16 cellular contexts compared by ENCODE assay signal in genomic region chr6:99609839-99610489, GRCh38. TPM values are rescaled to one million over a fixed set of nuclear protein-coding genes. Genes with fewer than 3 reads are reported as not detected.
A peak's percentile ranks its signal among the peaks of the same experiment; 100 is the strongest.
DNase-seq lines count a peak whose midpoint lies in the region; ATAC-seq, FAIRE-seq and TF ChIP-seq lines count a peak whose summit lies in the region.
"Had no signal": no experiment of that assay in that cellular context is flagged by ENCODE, and none has a peak within 500 bp of the region (broad histone marks: within the 10 kb centered on the region; RNA-seq: fewer than 3 reads in every experiment).

No MANE protein-coding gene starts in this region.

- H3K36me3 Mint-ChIP-seq in GM23338 (ENCODE audit: low read depth): no peaks in the 10 kb centered on the region
- H3K36me3 Mint-ChIP-seq in T-helper 17 cell (ENCODE audit: low read depth): no peaks in the 10 kb centered on the region
- H3K36me3 Mint-ChIP-seq in stimulated activated effector memory CD8-positive, alpha-beta T cell treated with anti-CD3 and anti-CD28 coated beads, Interleukin-12 subunit alpha, Interleukin-12 subunit beta, amount 100 ng/mL, for 72 hours: peaks cover 4% of the 10 kb centered on the region
- peaks cover 7% of the 10 kb centered on the region for H3K36me3 Mint-ChIP-seq in activated CD8-positive, alpha-beta T cell treated with anti-CD3 and anti-CD28 coated beads, Interleukin-2, amount 10 ng/mL, durations not matched to agents 7 days and 5 days (ENCODE audit: low read depth)
- H3K36me3 Mint-ChIP-seq: CD8-positive, alpha-beta T cell had no signal

- TF ChIP-seq EP300 in HepG2 (IDR thresholded peaks at IDR 0.05; ENCODE audit: low read depth in 2 of 2, low read length in 2 of 2) (no peak), HepG2 (CRISPR knock-in tag; IDR thresholded peaks at IDR 0.05; ENCODE audit: borderline replicate concordance) (no peak)

- intact Hi-C loops in HepG2 (cut with micrococcal nuclease; ENCODE audit: unreplicated experiment) (no loop called here), right lobe of liver (cut with DNase I) (no loop called here)

- H3K4me3 ChIP-seq in HepG2 (replicated peaks in 1 of 3; ENCODE audit: insufficient read depth in 1 of 3, low read depth in 2 of 3, low read length in 3 of 3) (no peak overlapping the region), right lobe of liver (no peak overlapping the region), GM23338 (no peak overlapping the region)

- H3K27ac Mint-ChIP-seq in GM23338 (no peak overlapping the region), T-helper 17 cell (no peak overlapping the region)
- H3K27ac Mint-ChIP-seq in stimulated activated effector memory CD8-positive, alpha-beta T cell treated with anti-CD3 and anti-CD28 coated beads, Interleukin-12 subunit alpha, Interleukin-12 subunit beta, amount 100 ng/mL, for 72 hours: no peak overlapping the region
- no peak overlapping the region for H3K27ac Mint-ChIP-seq in activated CD8-positive, alpha-beta T cell treated with anti-CD3 and anti-CD28 coated beads, Interleukin-2, amount 10 ng/mL, durations not matched to agents 7 days and 5 days
- H3K27ac Mint-ChIP-seq: CD8-positive, alpha-beta T cell had no signal

- H3K9me3 ChIP-seq in HepG2 (ENCODE audit: low read length) (no peaks in the 10 kb centered on the region), right lobe of liver (no peaks in the 10 kb centered on the region), T-helper 17 cell (ENCODE audit: control insufficient read depth, low read length, poor library complexity, severe bottlenecking) (peaks cover 17% of the 10 kb centered on the region)

- no peak for TF ChIP-seq RAD21 in HepG2 (CRISPR knock-in tag; IDR thresholded peaks at IDR 0.05)

- H2AFZ ChIP-seq in HepG2 (ENCODE audit: low read length): no peak overlapping the region
- H2AFZ ChIP-seq in GM23338: no peak overlapping the region

- POLR2A ChIA-PET in HepG2 (lab: Yijun Ruan, JAX): no interaction called here
- POLR2A ChIA-PET in activated CD8-positive, alpha-beta T cell treated with anti-CD3 and anti-CD28 coated beads, Interleukin-2, amount 10 ng/mL, durations not matched to agents 7 days and 5 days (lab: Charles Lee): no interaction called here

- H3K27ac ChIP-seq in HepG2 (ENCODE audit: extremely low read length, insufficient read depth, low read length) (no peak overlapping the region), right lobe of liver (no peak overlapping the region), GM23338 (ENCODE audit: low read depth) (no peak overlapping the region)

- H3K79me2 ChIP-seq in HepG2 (ENCODE audit: insufficient read depth, low read length): no peaks in the 10 kb centered on the region
- H3K79me2 ChIP-seq in GM23338 (replicated peaks; ENCODE audit: insufficient read depth): no peaks in the 10 kb centered on the region

- CTCF ChIA-PET in HepG2 (lab: Yijun Ruan, JAX; ENCODE audit: low intra/inter-chr PET ratio, low total read pairs): no interaction called here
- CTCF ChIA-PET in activated CD8-positive, alpha-beta T cell treated with anti-CD3 and anti-CD28 coated beads, Interleukin-2, amount 10 ng/mL, durations not matched to agents 7 days and 5 days (lab: Charles Lee): interaction anchor here (2.3 to 2.9 kb wide), 2 partner anchors 8 to 21 kb away, joined by 10 to 15 read pairs; no protein-coding TSS in a partner anchor

- in situ Hi-C loops in HepG2 (cut with HindIII; ENCODE audit: extremely low pct_ligation_motif_present, low pct_unique_long_range_greater_than_20kb): no loop called here

- H3K9me3 Mint-ChIP-seq in GM23338: peaks cover 3% of the 10 kb centered on the region; the same call in 1 of the 3 replicates
- no peaks in the 10 kb centered on the region for H3K9me3 Mint-ChIP-seq in stimulated activated effector memory CD8-positive, alpha-beta T cell treated with anti-CD3 and anti-CD28 coated beads, Interleukin-12 subunit alpha, Interleukin-12 subunit beta, amount 100 ng/mL, for 72 hours
- no peaks in the 10 kb centered on the region for H3K9me3 Mint-ChIP-seq in activated CD8-positive, alpha-beta T cell treated with anti-CD3 and anti-CD28 coated beads, Interleukin-2, amount 10 ng/mL, durations not matched to agents 7 days and 5 days (ENCODE audit: insufficient read depth)

- H3K4me1 ChIP-seq in HepG2 (ENCODE audit: insufficient read depth, low read length): peaks cover 8% of the 10 kb centered on the region; the same call in 1 of the 2 replicates
- peaks cover 0 to 20% (median 2%) of the 10 kb centered on the region in 4 donors for H3K4me1 ChIP-seq in right lobe of liver
- peaks cover 70% of the 10 kb centered on the region for H3K4me1 ChIP-seq in GM23338 (ENCODE audit: insufficient read depth)

- TF ChIP-seq POLR2A in HepG2 (IDR thresholded peaks at IDR 0.05; ENCODE audit: insufficient read depth in 1 of 2, low read depth in 2 of 2, low read length in 2 of 2): no peak
- TF ChIP-seq POLR2A in right lobe of liver (IDR thresholded peaks at IDR 0.05): no peak

- BruUV-seq in HepG2 (replicated peaks; lab: Mats Ljungman, UMichigan): no TSS peak

- H3K36me3 ChIP-seq in HepG2 (replicated peaks in 1 of 2; ENCODE audit: control insufficient read depth in 1 of 2, insufficient read depth in 2 of 2, low read length in 2 of 2) (no peaks in the 10 kb centered on the region), right lobe of liver (no peaks in the 10 kb centered on the region), GM23338 (ENCODE audit: insufficient read depth) (no peaks in the 10 kb centered on the region)

- H4K20me1 ChIP-seq in HepG2 (ENCODE audit: insufficient read depth, low read length) (no peaks in the 10 kb centered on the region), GM23338 (replicated peaks; ENCODE audit: insufficient read depth) (peaks cover 39% of the 10 kb centered on the region)

- H3K9ac ChIP-seq in HepG2 (ENCODE audit: insufficient read depth, low read depth, low read length): no peak overlapping the region

- WGBS in HepG2 (ENCODE audit: low lambda C conversion rate): 6% methylated on average over 2 of the region's 2 CpGs
- WGBS in right lobe of liver (ENCODE audit: insufficient coverage, low coverage, low lambda C conversion rate, missing lambda C conversion rate): 0% methylated on average over 2 of the region's 2 CpGs

- H3K4me2 ChIP-seq in HepG2 (ENCODE audit: low read depth, low read length): no peak overlapping the region
- H3K4me2 ChIP-seq in GM23338: peak overlapping the region; percentile 72

- DNase-seq in HepG2 (ENCODE audit: low spot score) (no peak), right lobe of liver (no peak), GM23338 (ENCODE audit: low spot score) (no peak), T-helper 17 cell (no peak)
- no peak for DNase-seq in stimulated activated effector memory CD8-positive, alpha-beta T cell treated with anti-CD3 and anti-CD28 coated beads, Interleukin-12 subunit alpha, Interleukin-12 subunit beta, amount 100 ng/mL, for 72 hours (ENCODE audit: low spot score in 2 of 2)
- DNase-seq in activated CD8-positive, alpha-beta T cell treated with anti-CD3 and anti-CD28 coated beads, Interleukin-2, amount 10 ng/mL, durations not matched to agents 7 days and 5 days: no peak
- DNase-seq: ACHN; CD8-positive, alpha-beta T cell; NCI-H1048; NCI-H146; NCI-H2227 treated with DMSO at 0.1 percent for 48 hours; NCI-H524 treated with DMSO at 0.1 percent for 48 hours; NK-92 treated with Interleukin-12 subunit alpha and Interleukin-12 subunit beta, amount 100 ng/mL, for 24 hours; T-helper 2 cell had no signal

- no peak overlapping the region for H3K4me3 Mint-ChIP-seq in GM23338
- peak overlapping the region; percentile 41 for H3K4me3 Mint-ChIP-seq in T-helper 17 cell
- peak overlapping the region; percentile 24 for H3K4me3 Mint-ChIP-seq in stimulated activated effector memory CD8-positive, alpha-beta T cell treated with anti-CD3 and anti-CD28 coated beads, Interleukin-12 subunit alpha, Interleukin-12 subunit beta, amount 100 ng/mL, for 72 hours
- H3K4me3 Mint-ChIP-seq in activated CD8-positive, alpha-beta T cell treated with anti-CD3 and anti-CD28 coated beads, Interleukin-2, amount 10 ng/mL, durations not matched to agents 7 days and 5 days: no peak overlapping the region
- H3K4me3 Mint-ChIP-seq: CD8-positive, alpha-beta T cell had no signal

- FAIRE-seq in HepG2 (lab: Jason Lieb, UNC): no peak

- H3K9me2 ChIP-seq in GM23338 (ENCODE audit: insufficient read depth): no peaks in the 10 kb centered on the region

- H3K4me1 Mint-ChIP-seq in GM23338: peaks cover 56% of the 10 kb centered on the region
- H3K4me1 Mint-ChIP-seq in T-helper 17 cell: peaks cover 22% of the 10 kb centered on the region
- peaks cover 52% of the 10 kb centered on the region for H3K4me1 Mint-ChIP-seq in stimulated activated effector memory CD8-positive, alpha-beta T cell treated with anti-CD3 and anti-CD28 coated beads, Interleukin-12 subunit alpha, Interleukin-12 subunit beta, amount 100 ng/mL, for 72 hours
- peaks cover 34% of the 10 kb centered on the region for H3K4me1 Mint-ChIP-seq in activated CD8-positive, alpha-beta T cell treated with anti-CD3 and anti-CD28 coated beads, Interleukin-2, amount 10 ng/mL, durations not matched to agents 7 days and 5 days (ENCODE audit: low read depth)

- H3K27me3 ChIP-seq in HepG2 (ENCODE audit: control insufficient read depth in 1 of 2, insufficient read depth in 2 of 2, low read length in 2 of 2) (peaks cover 12 to 56% of the 10 kb centered on the region in 2 experiments; a peak in 4 of 5 replicates), right lobe of liver (peaks cover 15 to 54% of the 10 kb centered on the region in 2 donors), GM23338 (ENCODE audit: insufficient read depth) (peaks cover 99% of the 10 kb centered on the region)

- H3F3A ChIP-seq in GM23338 (replicated peaks; ENCODE audit: low read depth): peaks cover 42% of the 10 kb centered on the region

- H3K27me3 Mint-ChIP-seq in GM23338 (ENCODE audit: insufficient read depth, low read depth, poor library complexity) (peaks cover 97% of the 10 kb centered on the region), T-helper 17 cell (peaks cover 84% of the 10 kb centered on the region)
- peaks cover 76% of the 10 kb centered on the region for H3K27me3 Mint-ChIP-seq in activated CD8-positive, alpha-beta T cell treated with anti-CD3 and anti-CD28 coated beads, Interleukin-2, amount 10 ng/mL, durations not matched to agents 7 days and 5 days (ENCODE audit: low read depth)

- ATAC-seq in HepG2 (no peak), right lobe of liver (no peak), GM23338 (no peak), T-helper 17 cell (no peak), HG03521 (IDR thresholded peaks at IDR 0.05; ENCODE audit: unreplicated experiment) (no peak), HG02798 (IDR thresholded peaks at IDR 0.05; ENCODE audit: poor library complexity, unreplicated experiment) (no peak)
- no peak for ATAC-seq in stimulated activated effector memory CD8-positive, alpha-beta T cell treated with anti-CD3 and anti-CD28 coated beads, Interleukin-12 subunit alpha, Interleukin-12 subunit beta, amount 100 ng/mL, for 72 hours
- no peak for ATAC-seq in activated CD8-positive, alpha-beta T cell treated with anti-CD3 and anti-CD28 coated beads, Interleukin-2, amount 10 ng/mL, durations not matched to agents 7 days and 5 days
- ATAC-seq: CD8-positive, alpha-beta T cell had no signal

- TF ChIP-seq CTCF in HepG2 (CRISPR knock-in tag; IDR thresholded peaks at IDR 0.05): no peak
- TF ChIP-seq CTCF in right lobe of liver (IDR thresholded peaks at IDR 0.05): no peak
- TF ChIP-seq CTCF in GM23338 (conservative IDR thresholded peaks at IDR 0.05; ENCODE audit: low read depth in 2 of 2): no peak

RNA-seq across cellular contexts. Expression of gene PRDM13, which starts 3.3 kb away (rescaled TPM):
- total RNA-seq in HepG2 (2016; rRNA removed; fragmentation: Illumina TruSeq; extraction: Trizol) (not detected in 2 replicates), right lobe of liver (not detected), T-helper 17 cell (not detected)
- not detected in 2 replicates for total RNA-seq in HepG2 (2016; cell fraction: cytosol; rRNA removed; fragmentation: Illumina TruSeq; extraction: Trizol; ENCODE audit: low read depth)
- total RNA-seq in HepG2 (2016; cell fraction: insoluble cytoplasmic fraction; rRNA removed; fragmentation: Illumina TruSeq; extraction: Trizol): not detected in 2 replicates
- not detected in 2 replicates for total RNA-seq in HepG2 (2016; cell fraction: membrane; rRNA removed; fragmentation: Illumina TruSeq; extraction: Trizol)
- total RNA-seq in HepG2 (2016; cell fraction: nucleus; rRNA removed; fragmentation: Illumina TruSeq; extraction: Trizol): not detected in 2 replicates
- polyA plus RNA-seq in HepG2 (2011; rRNA removed) (not detected in 2 replicates), GM23338 (2016; fragmentation: Nextera tagmentation; extraction: Ambion mirVana) (0.08 TPM in 1 of 2 replicates, not detected in the other)
- polyA plus RNA-seq in HepG2 (2011; cell fraction: cytosol; rRNA removed): not detected in 2 replicates
- not detected in 2 replicates for polyA plus RNA-seq in HepG2 (2011; cell fraction: nucleus; rRNA removed)
- polyA plus RNA-seq in HepG2 (2012): not detected in 2 replicates
- not detected in 2 replicates for polyA plus RNA-seq in HepG2 (2016; cell fraction: cytosol; fragmentation: Illumina TruSeq; extraction: Trizol; ENCODE audit: low read depth)
- not detected in 2 replicates for polyA plus RNA-seq in HepG2 (2016; cell fraction: insoluble cytoplasmic fraction; fragmentation: Illumina TruSeq; extraction: Trizol; ENCODE audit: low read depth)
- not detected in 2 replicates for polyA plus RNA-seq in HepG2 (2016; cell fraction: membrane; fragmentation: Illumina TruSeq; extraction: Trizol; ENCODE audit: low read depth)
- polyA plus RNA-seq in HepG2 (2016; cell fraction: nucleus; fragmentation: Illumina TruSeq; extraction: Trizol; ENCODE audit: insufficient read depth, low read depth): not detected in 2 replicates
- not detected in 2 replicates for polyA minus RNA-seq in HepG2 (2011; rRNA and poly(A)+ RNA removed; ENCODE audit: low replicate concordance)
- not detected in 2 replicates for polyA minus RNA-seq in HepG2 (2011; cell fraction: cytosol; rRNA and poly(A)+ RNA removed)
- not detected in 2 replicates for polyA minus RNA-seq in HepG2 (2011; cell fraction: nucleus; rRNA and poly(A)+ RNA removed)
- 0.10 and 0.27 TPM in 2 replicates for total RNA-seq in GM23338 (2014; rRNA removed; shearing (Covaris generic))
- not detected for total RNA-seq in activated CD8-positive, alpha-beta T cell treated with anti-CD3 and anti-CD28 coated beads, Interleukin-2, amount 10 ng/mL, durations not matched to agents 7 days and 5 days
- total RNA-seq: CD8-positive, alpha-beta T cell had no signal

RNA-seq across cellular contexts. Expression of gene CCNC, which starts 41.5 kb away (rescaled TPM):
- total RNA-seq in HepG2 (2016; rRNA removed; fragmentation: Illumina TruSeq; extraction: Trizol): 141 and 193 TPM in 2 replicates
- 24.4 and 26.9 TPM in 2 replicates for total RNA-seq in HepG2 (2016; cell fraction: cytosol; rRNA removed; fragmentation: Illumina TruSeq; extraction: Trizol; ENCODE audit: low read depth)
- 140 and 194 TPM in 2 replicates for total RNA-seq in HepG2 (2016; cell fraction: insoluble cytoplasmic fraction; rRNA removed; fragmentation: Illumina TruSeq; extraction: Trizol)
- total RNA-seq in HepG2 (2016; cell fraction: membrane; rRNA removed; fragmentation: Illumina TruSeq; extraction: Trizol): 89.1 and 99.1 TPM in 2 replicates
- 88.9 and 101 TPM in 2 replicates for total RNA-seq in HepG2 (2016; cell fraction: nucleus; rRNA removed; fragmentation: Illumina TruSeq; extraction: Trizol)
- 53.4 and 69.6 TPM in 2 replicates for polyA plus RNA-seq in HepG2 (2011; rRNA removed)
- 22.1 and 38.1 TPM in 2 replicates for polyA plus RNA-seq in HepG2 (2011; cell fraction: cytosol; rRNA removed)
- polyA plus RNA-seq in HepG2 (2011; cell fraction: nucleus; rRNA removed): 17.7 and 42.9 TPM in 2 replicates
- 56.6 and 63.3 TPM in 2 replicates for polyA plus RNA-seq in HepG2 (2012)
- 20.7 and 21.4 TPM in 2 replicates for polyA plus RNA-seq in HepG2 (2016; cell fraction: cytosol; fragmentation: Illumina TruSeq; extraction: Trizol; ENCODE audit: low read depth)
- 149 and 172 TPM in 2 replicates for polyA plus RNA-seq in HepG2 (2016; cell fraction: insoluble cytoplasmic fraction; fragmentation: Illumina TruSeq; extraction: Trizol; ENCODE audit: low read depth)
- 63.5 and 64.0 TPM in 2 replicates for polyA plus RNA-seq in HepG2 (2016; cell fraction: membrane; fragmentation: Illumina TruSeq; extraction: Trizol; ENCODE audit: low read depth)
- 118 TPM in 2 replicates for polyA plus RNA-seq in HepG2 (2016; cell fraction: nucleus; fragmentation: Illumina TruSeq; extraction: Trizol; ENCODE audit: insufficient read depth, low read depth)
- polyA minus RNA-seq in HepG2 (2011; rRNA and poly(A)+ RNA removed; ENCODE audit: low replicate concordance): 62.2 and 83.8 TPM in 2 replicates
- 48.7 and 53.6 TPM in 2 replicates for polyA minus RNA-seq in HepG2 (2011; cell fraction: cytosol; rRNA and poly(A)+ RNA removed)
- 59.1 and 72.4 TPM in 2 replicates for polyA minus RNA-seq in HepG2 (2011; cell fraction: nucleus; rRNA and poly(A)+ RNA removed)
- 10 to 100 TPM; 30.8 to 45.5 (median 36.0) TPM for total RNA-seq in right lobe of liver
- total RNA-seq in GM23338 (2014; rRNA removed; shearing (Covaris generic)): 143 and 175 TPM in 2 replicates
- 96.7 and 108 TPM in 2 replicates for polyA plus RNA-seq in GM23338 (2016; fragmentation: Nextera tagmentation; extraction: Ambion mirVana)
- 10 to 100 TPM; 38.0 to 43.5 TPM for total RNA-seq in T-helper 17 cell
- 10 to 100 TPM; 36.8 to 38.7 TPM for total RNA-seq in activated CD8-positive, alpha-beta T cell treated with anti-CD3 and anti-CD28 coated beads, Interleukin-2, amount 10 ng/mL, durations not matched to agents 7 days and 5 days

Comparison
In these comparisons a context has a peak if more than half of its experiments do, and no peak if none do; other contexts are left out.
1. H3K4me3 Mint-ChIP-seq: peak in T-helper 17 cell (single experiment) and stimulated activated effector memory CD8-positive, alpha-beta T cell treated with anti-CD3 and anti-CD28 coated beads, Interleukin-12 subunit alpha, Interleukin-12 subunit beta, amount 100 ng/mL, for 72 hours (single experiment); none in GM23338 (single experiment) and activated CD8-positive, alpha-beta T cell treated with anti-CD3 and anti-CD28 coated beads, Interleukin-2, amount 10 ng/mL, durations not matched to agents 7 days and 5 days (single experiment).